In the genomic region with DNA sequence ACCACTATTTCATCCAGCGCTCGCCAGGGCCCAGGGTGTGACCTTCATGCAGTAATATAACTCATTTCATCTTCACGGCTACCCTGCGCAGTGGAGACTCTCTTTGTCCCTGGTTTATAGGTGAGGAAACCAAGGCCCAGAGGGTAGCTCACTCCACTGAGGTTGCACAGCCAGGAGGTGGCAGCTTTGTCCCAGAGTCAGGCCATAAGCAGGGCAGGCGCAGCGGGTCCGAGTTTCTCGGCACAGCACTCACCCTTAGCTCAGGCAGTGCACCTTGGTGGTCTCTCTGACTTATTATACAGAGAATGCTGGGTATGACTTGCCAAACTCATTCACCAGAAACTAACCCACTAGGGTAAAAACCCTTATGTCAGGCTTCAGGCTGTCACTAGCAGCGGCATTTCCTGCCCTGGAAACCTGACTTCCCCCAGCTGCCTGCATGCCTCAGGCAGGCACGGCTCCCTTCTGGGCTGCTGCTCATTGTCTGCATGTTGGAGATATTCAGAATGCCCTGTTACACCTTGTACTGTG, we compare ENCODE assay signal across 1 cellular context.
TF ChIP-seq lines count a peak whose summit lies in the region.

No MANE protein-coding gene starts in this region.

TF ChIP-seq in GM23338, 12 proteins besides CTCF, POLR2A, EP300 and RAD21 (continued from another document):
- TF ChIP-seq ZNF462 (CRISPR knock-in tag; IDR thresholded peaks at IDR 0.05) (no peak), ETS1 (IDR thresholded peaks at IDR 0.05) (no peak), ZNF114 (CRISPR knock-in tag; IDR thresholded peaks at IDR 0.05) (no peak), CREB1 (CRISPR knock-in tag; IDR thresholded peaks at IDR 0.05; ENCODE audit: low read depth) (no peak), NANOG (IDR thresholded peaks at IDR 0.05; ENCODE audit: borderline replicate concordance) (no peak), JUNB (IDR thresholded peaks at IDR 0.05; ENCODE audit: unreplicated experiment) (no peak), STAT1 (IDR thresholded peaks at IDR 0.05; ENCODE audit: unreplicated experiment) (no peak), ZNF331 (CRISPR knock-in tag; IDR thresholded peaks at IDR 0.05; ENCODE audit: low read depth) (no peak)
- TF ChIP-seq, protein P1, sequence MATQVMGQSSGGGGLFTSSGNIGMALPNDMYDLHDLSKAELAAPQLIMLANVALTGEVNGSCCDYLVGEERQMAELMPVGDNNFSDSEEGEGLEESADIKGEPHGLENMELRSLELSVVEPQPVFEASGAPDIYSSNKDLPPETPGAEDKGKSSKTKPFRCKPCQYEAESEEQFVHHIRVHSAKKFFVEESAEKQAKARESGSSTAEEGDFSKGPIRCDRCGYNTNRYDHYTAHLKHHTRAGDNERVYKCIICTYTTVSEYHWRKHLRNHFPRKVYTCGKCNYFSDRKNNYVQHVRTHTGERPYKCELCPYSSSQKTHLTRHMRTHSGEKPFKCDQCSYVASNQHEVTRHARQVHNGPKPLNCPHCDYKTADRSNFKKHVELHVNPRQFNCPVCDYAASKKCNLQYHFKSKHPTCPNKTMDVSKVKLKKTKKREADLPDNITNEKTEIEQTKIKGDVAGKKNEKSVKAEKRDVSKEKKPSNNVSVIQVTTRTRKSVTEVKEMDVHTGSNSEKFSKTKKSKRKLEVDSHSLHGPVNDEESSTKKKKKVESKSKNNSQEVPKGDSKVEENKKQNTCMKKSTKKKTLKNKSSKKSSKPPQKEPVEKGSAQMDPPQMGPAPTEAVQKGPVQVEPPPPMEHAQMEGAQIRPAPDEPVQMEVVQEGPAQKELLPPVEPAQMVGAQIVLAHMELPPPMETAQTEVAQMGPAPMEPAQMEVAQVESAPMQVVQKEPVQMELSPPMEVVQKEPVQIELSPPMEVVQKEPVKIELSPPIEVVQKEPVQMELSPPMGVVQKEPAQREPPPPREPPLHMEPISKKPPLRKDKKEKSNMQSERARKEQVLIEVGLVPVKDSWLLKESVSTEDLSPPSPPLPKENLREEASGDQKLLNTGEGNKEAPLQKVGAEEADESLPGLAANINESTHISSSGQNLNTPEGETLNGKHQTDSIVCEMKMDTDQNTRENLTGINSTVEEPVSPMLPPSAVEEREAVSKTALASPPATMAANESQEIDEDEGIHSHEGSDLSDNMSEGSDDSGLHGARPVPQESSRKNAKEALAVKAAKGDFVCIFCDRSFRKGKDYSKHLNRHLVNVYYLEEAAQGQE (IDR thresholded peaks at IDR 0.05; ENCODE audit: unreplicated experiment) = no peak
